ENCODE assay signal across 10 cellular contexts in genomic region chr3:108088146-108088545, GRCh38. TPM values are rescaled to one million over a fixed set of nuclear protein-coding genes. Genes with fewer than 3 reads are reported as not detected.
A peak's percentile ranks its signal among the peaks of the same experiment; 100 is the strongest.
DNase-seq lines count a peak whose midpoint lies in the region; ATAC-seq, FAIRE-seq and TF ChIP-seq lines count a peak whose summit lies in the region.
"Had no signal": no experiment of that assay in that cellular context is flagged by ENCODE, and none has a peak within 500 bp of the region (broad histone marks: within the 10 kb centered on the region; RNA-seq: fewer than 3 reads in every experiment).

No MANE protein-coding gene starts in this region.

- H3K4me1 Mint-ChIP-seq in activated naive CD4-positive, alpha-beta T cell treated with anti-CD3 and anti-CD28 coated beads for 36 hours (ENCODE audit: low read depth), result peaks cover 17% of the 10 kb centered on the region
- peaks cover 10% of the 10 kb centered on the region for H3K4me1 Mint-ChIP-seq in type B pancreatic cell (ENCODE audit: unreplicated experiment)

- H3K79me2 ChIP-seq in keratinocyte (ENCODE audit: control insufficient read depth, insufficient read depth, low read length), result peaks cover 70% of the 10 kb centered on the region

- no peak overlapping the region for H3K4me3 ChIP-seq in SJSA1
- peak overlapping the region in 2 of 3 experiments; percentile 60 to 95 for H3K4me3 ChIP-seq in keratinocyte (ENCODE audit: control insufficient read depth in 2 of 3, extremely low read depth in 1 of 3, insufficient read depth in 2 of 3, low read depth in 1 of 3, low read length in 3 of 3)
- no peak overlapping the region for H3K4me3 ChIP-seq in aorta (ENCODE audit: low read length in 2 of 2)

- WGBS in aorta, 2 donors, result 71 to 72% methylated on average over 4 of the region's 4 CpGs

- H3K36me3 Mint-ChIP-seq in activated naive CD4-positive, alpha-beta T cell treated with anti-CD3 and anti-CD28 coated beads for 36 hours (ENCODE audit: low read depth), result peaks cover 7% of the 10 kb centered on the region
- H3K36me3 Mint-ChIP-seq in type B pancreatic cell, result peaks cover 4% of the 10 kb centered on the region

- H3K27me3 ChIP-seq in SJSA1 (replicated peaks) (no peaks in the 10 kb centered on the region), keratinocyte (ENCODE audit: control insufficient read depth, extremely low read depth, insufficient read depth, low read length) (no peaks in the 10 kb centered on the region), aorta (ENCODE audit: control insufficient read depth in 1 of 2, insufficient read depth in 2 of 2, low read length in 1 of 2) (no peaks in the 10 kb centered on the region)

- no peak for DNase-seq in activated naive CD4-positive, alpha-beta T cell treated with anti-CD3 and anti-CD28 coated beads for 36 hours
- DNase-seq in activated naive CD4-positive, alpha-beta T cell treated with anti-CD3 and anti-CD28 coated beads, Interleukin-2, amount 50 U/mL, for 16 hours, result no peak
- DNase-seq in SJSA1 (ENCODE audit: low read depth in 1 of 2, low spot score in 2 of 2) (peak in 1 of 2 experiments; percentile 15), keratinocyte (ENCODE audit: low read depth, low spot score) (no peak), type B pancreatic cell (ENCODE audit: extremely low spot score, unreplicated experiment) (no peak), aorta (no peak)
- DNase-seq: NCI-H187 treated with DMSO at 0.1 percent for 48 hours had no signal

- no peaks in the 10 kb centered on the region for H4K20me1 ChIP-seq in keratinocyte (ENCODE audit: control insufficient read depth, extremely low read depth, insufficient read depth, low read length)

- H3K27ac ChIP-seq in SJSA1, result peak overlapping the region; percentile 40
- peak overlapping the region; percentile 24 for H3K27ac ChIP-seq in keratinocyte (ENCODE audit: control insufficient read depth, insufficient read depth, low read length)
- H3K27ac ChIP-seq in aorta (ENCODE audit: low read depth in 1 of 2, low read length in 2 of 2), result no peak overlapping the region
- H3K27ac ChIP-seq: C4-2B had no signal

- no peaks in the 10 kb centered on the region for H3K9me1 ChIP-seq in keratinocyte (ENCODE audit: control insufficient read depth, extremely low read depth, insufficient read depth, low read length)

- peak overlapping the region; percentile 47 for H3K4me3 Mint-ChIP-seq in activated naive CD4-positive, alpha-beta T cell treated with anti-CD3 and anti-CD28 coated beads for 36 hours
- H3K4me3 Mint-ChIP-seq in type B pancreatic cell, result peak overlapping the region; percentile 65

- H3K27ac Mint-ChIP-seq in activated naive CD4-positive, alpha-beta T cell treated with anti-CD3 and anti-CD28 coated beads for 36 hours, result peak overlapping the region; percentile 57
- H3K27ac Mint-ChIP-seq in type B pancreatic cell, result no peak overlapping the region

- H3K4me1 ChIP-seq in SJSA1 (replicated peaks), result peaks cover 36% of the 10 kb centered on the region
- peaks cover 8% of the 10 kb centered on the region for H3K4me1 ChIP-seq in keratinocyte (ENCODE audit: control insufficient read depth, extremely low read depth, insufficient read depth, low read length)
- H3K4me1 ChIP-seq in aorta (ENCODE audit: control insufficient read depth in 1 of 2, insufficient read depth in 2 of 2, low read length in 2 of 2), result peaks cover 0 to 8% of the 10 kb centered on the region in 2 donors

- CTCF ChIA-PET in activated naive CD4-positive, alpha-beta T cell treated with anti-CD3 and anti-CD28 coated beads for 36 hours (lab: Charles Lee), result interaction anchor here (1.2 kb wide), 1 partner anchor 45 kb away, joined by 3 read pairs; no protein-coding TSS in a partner anchor

- FAIRE-seq in keratinocyte (lab: Jason Lieb, UNC), result no peak

- no peaks in the 10 kb centered on the region for H3K27me3 Mint-ChIP-seq in activated naive CD4-positive, alpha-beta T cell treated with anti-CD3 and anti-CD28 coated beads for 36 hours (ENCODE audit: low read depth)
- H3K27me3 Mint-ChIP-seq in type B pancreatic cell, result peaks cover 7% of the 10 kb centered on the region

- H2AFZ ChIP-seq in keratinocyte (ENCODE audit: control insufficient read depth, low read length), result no peak overlapping the region

- ATAC-seq in GM18907 (IDR thresholded peaks at IDR 0.05; ENCODE audit: unreplicated experiment) (no peak), aorta (ENCODE audit: low FRiP score) (no peak), GM21515 (IDR thresholded peaks at IDR 0.05; ENCODE audit: unreplicated experiment) (no peak)

- H3K36me3 ChIP-seq in SJSA1, result peaks cover 21% of the 10 kb centered on the region
- no peaks in the 10 kb centered on the region for H3K36me3 ChIP-seq in keratinocyte (ENCODE audit: control insufficient read depth in 2 of 2, extremely low read depth in 1 of 2, insufficient read depth in 2 of 2, low read length in 2 of 2)
- H3K36me3 ChIP-seq in aorta (ENCODE audit: control insufficient read depth in 1 of 2, insufficient read depth in 2 of 2, low read length in 1 of 2), result no peaks in the 10 kb centered on the region

- no peak for TF ChIP-seq CTCF in keratinocyte (optimal IDR thresholded peaks at IDR 0.05 in 1 of 3, IDR thresholded peaks at IDR 0.05 in 1 of 3, conservative IDR thresholded peaks at IDR 0.05 in 1 of 3; ENCODE audit: extremely low read depth in 1 of 3, insufficient read depth in 2 of 3, low read length in 3 of 3)
- TF ChIP-seq CTCF in type B pancreatic cell (conservative IDR thresholded peaks at IDR 0.05), result no peak

- no peaks in the 10 kb centered on the region; the same call in 1 of the 2 replicates for H3K9me3 ChIP-seq in SJSA1 (replicated peaks)
- peaks cover 2% of the 10 kb centered on the region for H3K9me3 ChIP-seq in keratinocyte (ENCODE audit: control insufficient read depth, low read depth, low read length)
- H3K9me3 ChIP-seq in aorta (ENCODE audit: control insufficient read depth, low read length), result no peaks in the 10 kb centered on the region

- peaks cover 2% of the 10 kb centered on the region for H3K9me3 Mint-ChIP-seq in activated naive CD4-positive, alpha-beta T cell treated with anti-CD3 and anti-CD28 coated beads for 36 hours
- H3K9me3 Mint-ChIP-seq in type B pancreatic cell, result peaks cover 5% of the 10 kb centered on the region

- H3K9ac ChIP-seq in keratinocyte (ENCODE audit: control insufficient read depth, extremely low read depth, insufficient read depth, low read length), result peak overlapping the region; percentile 55

- intact Hi-C loops in activated naive CD4-positive, alpha-beta T cell treated with anti-CD3 and anti-CD28 coated beads for 36 hours (cut with micrococcal nuclease), result loop anchor here (1.0 to 10.0 kb wide), 15 partner anchors 8 to 1913 kb away; partner anchors contain the start of gene TRAT1
- intact Hi-C loops in aorta (cut with DNase I), result no loop called here

- H3K4me2 ChIP-seq in keratinocyte (ENCODE audit: control insufficient read depth, extremely low read depth, insufficient read depth, low read depth, low read length), result peak overlapping the region; percentile 97

- dilution Hi-C loops in keratinocyte (cut with MboI; ENCODE audit: extremely low pct_ligation_motif_present, low sequenced_read_pairs), result no loop called here

RNA-seq across cellular contexts. Expression of gene CD47, which starts 2.7 kb away (rescaled TPM):
- 10 to 100 TPM; 60.2 to 63.7 TPM for total RNA-seq in activated naive CD4-positive, alpha-beta T cell treated with anti-CD3 and anti-CD28 coated beads for 36 hours
- total RNA-seq in SJSA1 (2014; rRNA removed; shearing (Covaris generic)), result 204 and 206 TPM in 2 replicates
- polyA plus RNA-seq in keratinocyte, result 48.3 to 96.5 TPM (median 64.3 TPM) in 3 replicates
- 84.5 TPM for polyA plus RNA-seq in keratinocyte (2011; ENCODE audit: low read depth)
- polyA plus RNA-seq in keratinocyte (2011; cell fraction: cytosol; rRNA removed), result 39.4 and 72.7 TPM in 2 replicates
- polyA plus RNA-seq in keratinocyte (2011; cell fraction: nucleus; rRNA removed), result 73.2 and 105 TPM in 2 replicates
- 30.9 and 48.9 TPM in 2 replicates for polyA plus RNA-seq in keratinocyte (2012; ENCODE audit: low replicate concordance)
- 29.9 to 61.0 TPM (median 36.8 TPM) in 3 replicates for polyA minus RNA-seq in keratinocyte
- 11.7 TPM for polyA minus RNA-seq in keratinocyte (2011; cell fraction: cytosol; rRNA and poly(A)+ RNA removed)
- polyA minus RNA-seq in keratinocyte (2011; cell fraction: nucleus; rRNA and poly(A)+ RNA removed), result 29.3 and 66.9 TPM in 2 replicates
- 113 and 204 TPM in 2 replicates for total RNA-seq in type B pancreatic cell (ENCODE audit: low replicate concordance)
- total RNA-seq in aorta, result 10 to 100 TPM; 79.0 to 96.7 TPM
- 10 to 100 TPM; 14.9 to 38.8 TPM for polyA plus RNA-seq in aorta

Comparison
In these comparisons a context has a peak if more than half of its experiments do, and no peak if none do; other contexts are left out.
1. H3K27ac ChIP-seq: peak in SJSA1 (single experiment) and keratinocyte (single experiment); none in aorta (0 of 2).
2. H3K4me3 ChIP-seq: peak in keratinocyte (2 of 3); none in SJSA1 (single experiment) and aorta (0 of 2).